8 cellular contexts compared by ENCODE assay signal in the genomic region with DNA sequence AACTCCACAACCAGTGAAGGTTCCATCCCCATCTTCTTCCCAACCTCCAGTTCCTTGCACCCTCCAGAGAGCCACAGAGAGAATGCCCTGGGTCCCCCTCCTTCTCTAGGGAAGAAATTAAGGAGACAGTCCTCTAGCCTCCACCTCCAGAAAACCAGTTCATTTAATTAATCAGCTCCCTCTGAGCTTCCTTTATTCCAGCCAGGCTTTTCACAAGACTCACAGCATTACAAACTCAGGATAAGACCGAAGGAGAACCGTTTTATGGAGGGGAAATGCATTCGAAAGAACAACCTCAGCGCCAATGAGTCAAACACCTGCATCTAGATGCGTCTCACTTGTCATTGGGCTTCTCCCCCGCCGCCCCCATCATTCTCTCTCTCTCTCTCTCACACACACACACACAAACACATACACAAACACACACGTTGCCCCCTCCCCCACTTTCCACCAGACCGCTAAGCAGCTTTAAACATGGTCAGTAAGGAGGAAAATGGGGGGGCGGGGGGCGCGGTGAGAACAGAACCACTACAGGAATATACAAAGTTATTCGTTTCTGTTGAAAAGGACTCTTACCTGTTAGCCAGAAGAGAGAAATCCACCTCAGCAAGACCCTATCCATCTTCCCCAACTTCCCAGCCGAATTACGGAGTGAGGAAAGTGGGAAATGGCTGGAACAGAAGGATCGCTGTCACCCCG. TPM values are rescaled to one million over a fixed set of nuclear protein-coding genes. Genes with fewer than 3 reads are reported as not detected.
DNase-seq lines count a peak whose midpoint lies in the region; ATAC-seq lines count a peak whose summit lies in the region.

No MANE protein-coding gene starts in this region.

- H4K20me1 ChIP-seq in Karpas-422 (ENCODE audit: insufficient read depth, low read depth, low read length), result no peaks in the 10 kb centered on the region

- H2AFZ ChIP-seq in Karpas-422 (ENCODE audit: low read length), result peak overlapping the region; percentile 80; the same call in 1 of the 2 replicates

- H3K79me2 ChIP-seq in Karpas-422 (ENCODE audit: low read length), result no peaks in the 10 kb centered on the region

- in situ Hi-C loops in G401 (cut with HindIII; ENCODE audit: low sequenced_read_pairs), result no loop called here

- H3K4me1 ChIP-seq in Karpas-422 (ENCODE audit: low read length), result peaks cover 76% of the 10 kb centered on the region

- H3K4me3 ChIP-seq in Karpas-422 (ENCODE audit: low read length) (peak overlapping the region; percentile 82), iPS-18c (ENCODE audit: insufficient read depth, low read depth, low read length) (peak overlapping the region; percentile 43; the same call in 1 of the 2 replicates)

- H3K27me3 ChIP-seq in Karpas-422 (ENCODE audit: low read length), result no peaks in the 10 kb centered on the region

- no peak for ATAC-seq in HG03571 (IDR thresholded peaks at IDR 0.05; ENCODE audit: unreplicated experiment)

- H3K36me3 ChIP-seq in Karpas-422 (ENCODE audit: insufficient read depth, low read length), result no peaks in the 10 kb centered on the region

- H3K9me3 ChIP-seq in Karpas-422 (ENCODE audit: low read length) (no peaks in the 10 kb centered on the region), iPS-18c (ENCODE audit: control insufficient read depth, insufficient read depth, low read length) (no peaks in the 10 kb centered on the region)

- peak overlapping the region; percentile 4; the same call in 1 of the 2 replicates for H3K27ac ChIP-seq in Karpas-422 (ENCODE audit: low read length)

- H3K9ac ChIP-seq in Karpas-422 (ENCODE audit: low read length), result peak overlapping the region; percentile 78

- H3K9me2 ChIP-seq in Karpas-422 (replicated peaks; ENCODE audit: insufficient read depth, low read length), result no peaks in the 10 kb centered on the region

- DNase-seq in G401 (ENCODE audit: low spot score), result peak; percentile 18
- peak; percentile 60 for DNase-seq in Karpas-422
- DNase-seq in activated T-helper 9 cell treated with anti-CD3 and anti-CD28 coated beads, Interleukin-2, amount 50 U/mL, for 16 hours (ENCODE audit: low read depth), result peak; percentile 38
- DNase-seq in stimulated activated CD4-positive, alpha-beta T cell treated with anti-CD3 and anti-CD28 coated beads, Interleukin-4, amount 100 ng/mL, for 1 hour, result peak; percentile 60
- DNase-seq in DMS114 treated with DMSO at 0.1 percent for 48 hours (lab: John Stamatoyannopoulos, UW; ENCODE audit: unreplicated experiment), result no peak
- no peak for DNase-seq in D341Med (ENCODE audit: low spot score)

- peak overlapping the region; percentile 97 for H3K4me2 ChIP-seq in Karpas-422 (ENCODE audit: low read depth, low read length, poor library complexity, severe bottlenecking)

RNA-seq across cellular contexts. Expression of a gene that starts 0.5 kb away (rescaled TPM):
- total RNA-seq in G401 (2014; rRNA removed; shearing (Covaris generic)), result 0.86 and 1.6 TPM in 2 replicates
- 8.0 and 30.7 TPM in 2 replicates for total RNA-seq in Karpas-422 (2014; rRNA removed; shearing (Covaris generic); ENCODE audit: low replicate concordance)

RNA-seq across cellular contexts. Expression of a gene that starts 14.3 kb away (rescaled TPM):
- not detected in 2 replicates for total RNA-seq in G401 (2014; rRNA removed; shearing (Covaris generic))
- 0.63 and 1.7 TPM in 2 replicates for total RNA-seq in Karpas-422 (2014; rRNA removed; shearing (Covaris generic); ENCODE audit: low replicate concordance)

Comparison
In these comparisons a context has a peak if more than half of its experiments do, and no peak if none do; other contexts are left out.
1. DNase-seq: peak in G401 (single experiment), Karpas-422 (single experiment), activated T-helper 9 cell treated with anti-CD3 and anti-CD28 coated beads, Interleukin-2, amount 50 U/mL, for 16 hours (single experiment) and stimulated activated CD4-positive, alpha-beta T cell treated with anti-CD3 and anti-CD28 coated beads, Interleukin-4, amount 100 ng/mL, for 1 hour (single experiment); none in DMS114 treated with DMSO at 0.1 percent for 48 hours (single experiment) and D341Med (single experiment).